Comparison of ENCODE assay signal across 27 cellular contexts in genomic region chr15:81363261-81363660, GRCh38. TPM values are rescaled to one million over a fixed set of nuclear protein-coding genes. Genes with fewer than 3 reads are reported as not detected.
"Had no signal": no experiment of that assay in that cellular context is flagged by ENCODE, and none has a peak within 500 bp of the region (broad histone marks: within the 10 kb centered on the region; RNA-seq: fewer than 3 reads in every experiment).

No MANE protein-coding gene starts in this region.

- H3K27ac Mint-ChIP-seq: mesothelial cell of epicardium; naive B cell; natural killer cell; progenitor cell of endocrine pancreas; stimulated activated effector memory CD8-positive, alpha-beta T cell treated with anti-CD3 and anti-CD28 coated beads, Interleukin-12 subunit alpha, Interleukin-12 subunit beta, amount 100 ng/mL, for 72 hours; stimulated activated naive CD8-positive, alpha-beta T cell treated with anti-CD3 and anti-CD28 coated beads, Interleukin-15, Interleukin-2, amounts not matched to agents 100 ng/mL and 50 ng/mL, for 24 hours had no signal

- H3K4me1 ChIP-seq: sigmoid colon, spleen, tibial artery, upper lobe of right lung had no signal

- H3K27me3 Mint-ChIP-seq: naive B cell; progenitor cell of endocrine pancreas; stimulated activated naive CD8-positive, alpha-beta T cell treated with anti-CD3 and anti-CD28 coated beads, Interleukin-15, Interleukin-2, amounts not matched to agents 100 ng/mL and 50 ng/mL, for 24 hours had no signal

- H3K36me3 Mint-ChIP-seq: mesothelial cell of epicardium; natural killer cell; stimulated activated effector memory CD8-positive, alpha-beta T cell treated with anti-CD3 and anti-CD28 coated beads, Interleukin-12 subunit alpha, Interleukin-12 subunit beta, amount 100 ng/mL, for 72 hours had no signal

- H3K9me3 Mint-ChIP-seq: naive B cell; natural killer cell; stimulated activated effector memory CD8-positive, alpha-beta T cell treated with anti-CD3 and anti-CD28 coated beads, Interleukin-12 subunit alpha, Interleukin-12 subunit beta, amount 100 ng/mL, for 72 hours; stimulated activated naive CD8-positive, alpha-beta T cell treated with anti-CD3 and anti-CD28 coated beads, Interleukin-15, Interleukin-2, amounts not matched to agents 100 ng/mL and 50 ng/mL, for 24 hours had no signal

- H3K36me3 ChIP-seq: ovary, sigmoid colon, suprapubic skin, thoracic aorta, tibial artery, upper lobe of right lung had no signal

- ATAC-seq: left lobe of liver; natural killer cell; stimulated activated effector memory CD8-positive, alpha-beta T cell treated with anti-CD3 and anti-CD28 coated beads, Interleukin-12 subunit alpha, Interleukin-12 subunit beta, amount 100 ng/mL, for 72 hours; upper lobe of right lung had no signal

- H3K4me1 Mint-ChIP-seq: mesothelial cell of epicardium; naive B cell; natural killer cell; stimulated activated effector memory CD8-positive, alpha-beta T cell treated with anti-CD3 and anti-CD28 coated beads, Interleukin-12 subunit alpha, Interleukin-12 subunit beta, amount 100 ng/mL, for 72 hours had no signal

- H3K4me3 ChIP-seq: lung, ovary, sigmoid colon, spleen, suprapubic skin, thoracic aorta, tibial artery, upper lobe of right lung had no signal

- H3K9me3 ChIP-seq: ovary, sigmoid colon, spleen, suprapubic skin, thoracic aorta, tibial artery, upper lobe of right lung had no signal

- H3K27ac ChIP-seq: ovary, sigmoid colon, spleen, suprapubic skin, thoracic aorta, tibial artery, upper lobe of right lung had no signal

- H3K27me3 ChIP-seq: ovary, sigmoid colon, spleen, suprapubic skin, upper lobe of right lung had no signal

- DNase-seq: hippocampal formation; kidney glomerular epithelial cell; left cardiac atrium; mesendoderm; naive B cell; natural killer cell; ovary; sigmoid colon; small intestine; spleen; stimulated activated CD4-positive, alpha-beta T cell treated with anti-CD3 and anti-CD28 coated beads, Interleukin-4, amount 100 ng/mL, for 24 hours; stimulated activated naive CD4-positive, alpha-beta T cell; tibial artery; trophoblast cell; upper lobe of right lung had no signal

- H3K4me3 Mint-ChIP-seq: mesothelial cell of epicardium; natural killer cell; stimulated activated effector memory CD8-positive, alpha-beta T cell treated with anti-CD3 and anti-CD28 coated beads, Interleukin-12 subunit alpha, Interleukin-12 subunit beta, amount 100 ng/mL, for 72 hours; stimulated activated naive CD8-positive, alpha-beta T cell treated with anti-CD3 and anti-CD28 coated beads, Interleukin-15, Interleukin-2, amounts not matched to agents 100 ng/mL and 50 ng/mL, for 24 hours had no signal

RNA-seq across cellular contexts. Expression of gene TMC3, which starts 10.8 kb away (rescaled TPM):
- total RNA-seq: left cardiac atrium, left lobe of liver, mononuclear cell, natural killer cell, pulmonary artery endothelial cell, renal cortical epithelial cell, spleen, subcutaneous adipose tissue, upper lobe of right lung had no signal
